ENCODE assay signal across 1 cellular context in genomic region chr1:12038356-12039140, GRCh38.
TF ChIP-seq lines count a peak whose summit lies in the region.

No MANE protein-coding gene starts in this region.

TF ChIP-seq in K562, 482 proteins besides CTCF, POLR2A, EP300 and RAD21 (continued from another document and continues in another):
- TF ChIP-seq ZNF592 (IDR thresholded peaks at IDR 0.05) (peak; percentile 85), VEZF1 (CRISPR knock-in tag; IDR thresholded peaks at IDR 0.05) (peak; percentile 92), CHD2 (IDR thresholded peaks at IDR 0.05; ENCODE audit: low read depth, low read length) (no peak), RFX1 (IDR thresholded peaks at IDR 0.05) (no peak), ZNF174 (CRISPR knock-in tag; IDR thresholded peaks at IDR 0.05) (no peak), ZNF551 (CRISPR knock-in tag; IDR thresholded peaks at IDR 0.05) (no peak), BHLHE40 (IDR thresholded peaks at IDR 0.05; ENCODE audit: low read length) (peak; percentile 98), HNRNPK (IDR thresholded peaks at IDR 0.05; ENCODE audit: low read depth, low read length, poor library complexity, severe bottlenecking) (no peak), MEIS2 (IDR thresholded peaks at IDR 0.05; ENCODE audit: partially characterized antibody) (peak; percentile 100), E4F1 (CRISPR knock-in tag; IDR thresholded peaks at IDR 0.05; ENCODE audit: borderline replicate concordance) (no peak), CAMTA2 (CRISPR knock-in tag; conservative IDR thresholded peaks at IDR 0.05) (no peak), MNT (conservative IDR thresholded peaks at IDR 0.05) (peak; percentile 72 to 91; a peak in 3 of 4 replicates), ZNF324 (CRISPR knock-in tag; IDR thresholded peaks at IDR 0.05) (no peak), E2F1 (CRISPR knock-in tag; IDR thresholded peaks at IDR 0.05) (no peak; the same call in 1 of the 2 replicates), PHB (CRISPR knock-in tag; IDR thresholded peaks at IDR 0.05) (no peak), ZNF507 (tag; conservative IDR thresholded peaks at IDR 0.05) (peak; percentile 90), ZBTB40 (IDR thresholded peaks at IDR 0.05) (no peak), ZBTB40 (CRISPR knock-in tag; IDR thresholded peaks at IDR 0.05) (no peak), POLR2G (IDR thresholded peaks at IDR 0.05; ENCODE audit: low read depth, low read length) (no peak), NR0B1 (IDR thresholded peaks at IDR 0.05; ENCODE audit: partially characterized antibody) (no peak), ZBTB12 (CRISPR knock-in tag; IDR thresholded peaks at IDR 0.05) (0 out of 2 replicates have a peak, but pooled peaks have one; percentile 42), SNAPC5 (CRISPR knock-in tag; IDR thresholded peaks at IDR 0.05) (no peak), WHSC1 (IDR thresholded peaks at IDR 0.05; ENCODE audit: low read length) (no peak), ZFPM2 (CRISPR knock-in tag; IDR thresholded peaks at IDR 0.05) (0 out of 2 replicates have a peak, but pooled peaks have one; percentile 15), NCOA6 (IDR thresholded peaks at IDR 0.05) (no peak), HCFC1 (IDR thresholded peaks at IDR 0.05; ENCODE audit: low read depth, low read length) (no peak), ZNF274 (IDR thresholded peaks at IDR 0.05; ENCODE audit: borderline replicate concordance, low read depth, low read length) (no peak), EGR1 (conservative IDR thresholded peaks at IDR 0.05) (peak; percentile 96), ZNF511 (CRISPR knock-in tag; IDR thresholded peaks at IDR 0.05) (no peak), IFI16 (CRISPR knock-in tag; IDR thresholded peaks at IDR 0.05) (no peak), ZNF695 (CRISPR knock-in tag; IDR thresholded peaks at IDR 0.05) (no peak), GABPA (tag; conservative IDR thresholded peaks at IDR 0.05; ENCODE audit: low read depth) (0 out of 2 replicates have a peak, but pooled peaks have one; percentile 37)
